In genomic region chr7:106818736-106819135, GRCh38 we compare ENCODE assay signal across 31 cellular contexts. TPM values are rescaled to one million over a fixed set of nuclear protein-coding genes. Genes with fewer than 3 reads are reported as not detected.
"Had no signal": no experiment of that assay in that cellular context is flagged by ENCODE, and none has a peak within 500 bp of the region (broad histone marks: within the 10 kb centered on the region; RNA-seq: fewer than 3 reads in every experiment).

No MANE protein-coding gene starts in this region.

- H3K27ac ChIP-seq: colonic mucosa, esophagus muscularis mucosa, neutrophil, parathyroid adenoma, sigmoid colon, stomach, tibial artery had no signal

- H3K27me3 ChIP-seq: colonic mucosa, esophagus muscularis mucosa, neutrophil, sigmoid colon, stomach, tibial artery had no signal

- H3K4me1 Mint-ChIP-seq: mesothelial cell of epicardium; stimulated activated effector memory CD8-positive, alpha-beta T cell treated with anti-CD3 and anti-CD28 coated beads, Interleukin-12 subunit alpha, Interleukin-12 subunit beta, amount 100 ng/mL, for 72 hours had no signal

- H3K4me3 Mint-ChIP-seq: dendritic cell treated with granulocyte-macrophage colony-stimulating factor and Interleukin-4, amounts not matched to agents 40 ng/mL and 50 ng/mL, for 4 days; immature natural killer cell; mesothelial cell of epicardium; naive B cell; natural killer cell treated with Interleukin-12 subunit alpha and Interleukin-12 subunit beta and Interleukin-15 and Interleukin-18, amount 100 ng/mL, for 72 hours; neural crest cell; stimulated activated effector memory CD8-positive, alpha-beta T cell treated with anti-CD3 and anti-CD28 coated beads, Interleukin-12 subunit alpha, Interleukin-12 subunit beta, amount 100 ng/mL, for 72 hours; type B pancreatic cell had no signal

- H3K9me3 Mint-ChIP-seq: dendritic cell treated with granulocyte-macrophage colony-stimulating factor and Interleukin-4, amounts not matched to agents 40 ng/mL and 50 ng/mL, for 4 days; immature natural killer cell; mesothelial cell of epicardium; naive B cell; natural killer cell treated with Interleukin-12 subunit alpha and Interleukin-12 subunit beta and Interleukin-15 and Interleukin-18, amount 100 ng/mL, for 72 hours; stimulated activated effector memory CD8-positive, alpha-beta T cell treated with anti-CD3 and anti-CD28 coated beads, Interleukin-12 subunit alpha, Interleukin-12 subunit beta, amount 100 ng/mL, for 72 hours; type B pancreatic cell had no signal

- H3K4me1 ChIP-seq: colonic mucosa, esophagus muscularis mucosa, parathyroid adenoma, sigmoid colon, stomach had no signal

- DNase-seq: colonic mucosa; effector memory CD4-positive, alpha-beta T cell; foreskin melanocyte; hypothalamus; immature natural killer cell; islet precursor cell; kidney glomerular epithelial cell; left ventricle myocardium superior; mesenchymal stem cell; mucosa of descending colon; naive B cell; right cardiac atrium; sigmoid colon; stimulated activated CD4-positive, alpha-beta T cell treated with anti-CD3 and anti-CD28 coated beads, Interleukin-2, amount 100 ng/mL, for 24 hours; stimulated activated CD4-positive, alpha-beta T cell treated with anti-CD3 and anti-CD28 coated beads, Interleukin-4, amount 100 ng/mL, for 24 hours; stimulated activated naive CD4-positive, alpha-beta T cell treated with Interleukin-2 at 50 U/mL for 16 hours; stomach; tibial artery had no signal

- ATAC-seq: left ventricle myocardium superior; mucosa of descending colon; natural killer cell treated with Interleukin-12 subunit alpha and Interleukin-12 subunit beta and Interleukin-15 and Interleukin-18, amount 100 ng/mL, for 72 hours; right cardiac atrium; stimulated activated effector memory CD8-positive, alpha-beta T cell treated with anti-CD3 and anti-CD28 coated beads, Interleukin-12 subunit alpha, Interleukin-12 subunit beta, amount 100 ng/mL, for 72 hours had no signal

- H3K27me3 Mint-ChIP-seq: dendritic cell treated with granulocyte-macrophage colony-stimulating factor and Interleukin-4, amounts not matched to agents 40 ng/mL and 50 ng/mL, for 4 days; naive B cell; natural killer cell treated with Interleukin-12 subunit alpha and Interleukin-12 subunit beta and Interleukin-15 and Interleukin-18, amount 100 ng/mL, for 72 hours; progenitor cell of endocrine pancreas; type B pancreatic cell had no signal

- H3K4me3 ChIP-seq: colonic mucosa, esophagus muscularis mucosa, lung, mucosa of descending colon, sigmoid colon, stomach, tibial artery had no signal

- H3K36me3 Mint-ChIP-seq: mesothelial cell of epicardium; naive B cell; natural killer cell treated with Interleukin-12 subunit alpha and Interleukin-12 subunit beta and Interleukin-15 and Interleukin-18, amount 100 ng/mL, for 72 hours; stimulated activated effector memory CD8-positive, alpha-beta T cell treated with anti-CD3 and anti-CD28 coated beads, Interleukin-12 subunit alpha, Interleukin-12 subunit beta, amount 100 ng/mL, for 72 hours; type B pancreatic cell had no signal

- H3K27ac Mint-ChIP-seq: dendritic cell treated with granulocyte-macrophage colony-stimulating factor and Interleukin-4, amounts not matched to agents 40 ng/mL and 50 ng/mL, for 4 days; immature natural killer cell; mesothelial cell of epicardium; natural killer cell treated with Interleukin-12 subunit alpha and Interleukin-12 subunit beta and Interleukin-15 and Interleukin-18, amount 100 ng/mL, for 72 hours; progenitor cell of endocrine pancreas; stimulated activated effector memory CD8-positive, alpha-beta T cell treated with anti-CD3 and anti-CD28 coated beads, Interleukin-12 subunit alpha, Interleukin-12 subunit beta, amount 100 ng/mL, for 72 hours; type B pancreatic cell had no signal

RNA-seq across cellular contexts. Expression of gene PIK3CG, which starts 46.3 kb away (rescaled TPM):
- total RNA-seq: chondrocyte, fibroblast of lung, neural crest cell, progenitor cell of endocrine pancreas had no signal
